ENCODE assay signal across 8 cellular contexts in genomic region chr9:129823163-129823933, GRCh38.
DNase-seq lines count a peak whose midpoint lies in the region; ATAC-seq and TF ChIP-seq lines count a peak whose summit lies in the region.

No MANE protein-coding gene starts in this region.

- TF ChIP-seq CTCF in VCaP (conservative IDR thresholded peaks at IDR 0.05), result no peak
- TF ChIP-seq CTCF in fibroblast of pulmonary artery (IDR thresholded peaks at IDR 0.05; ENCODE audit: low read length, missing control alignments), result no peak

- H3K4me1 ChIP-seq in neuron (ENCODE audit: insufficient read depth, low read length), result peaks cover 9% of the 10 kb centered on the region

- peak overlapping the region; percentile 78 for H3K4me3 ChIP-seq in fibroblast of pulmonary artery (replicated peaks; ENCODE audit: low read depth, low read length)
- H3K4me3 ChIP-seq in neuron (ENCODE audit: low read length), result peak overlapping the region; percentile 80

- H3K27ac ChIP-seq in VCaP, result peak overlapping the region; percentile 87

- H3K27me3 ChIP-seq in neuron (ENCODE audit: insufficient read depth, low read length), result no peaks in the 10 kb centered on the region

- DNase-seq in GF-D8 (lab: John Stamatoyannopoulos, UW) (peak; percentile 53), fibroblast of pulmonary artery (ENCODE audit: low read depth) (peak; percentile 37), NCI-H526 (lab: John Stamatoyannopoulos, UW) (no peak)

- peaks cover 46% of the 10 kb centered on the region for H3K36me3 ChIP-seq in neuron (ENCODE audit: insufficient read depth, low read length)

- ATAC-seq in HG03280 (IDR thresholded peaks at IDR 0.05; ENCODE audit: unreplicated experiment) (peak; percentile 3), GM21515 (IDR thresholded peaks at IDR 0.05; ENCODE audit: unreplicated experiment) (no peak), HG02840 (IDR thresholded peaks at IDR 0.05; ENCODE audit: low FRiP score, unreplicated experiment) (no peak)

- H2AFZ ChIP-seq in neuron (ENCODE audit: low read depth, low read length), result no peak overlapping the region

- no peaks in the 10 kb centered on the region for H3K9me3 ChIP-seq in neuron (ENCODE audit: low read length)

Comparison
In these comparisons a context has a peak if more than half of its experiments do, and no peak if none do; other contexts are left out.
1. DNase-seq: peak in GF-D8 (single experiment) and fibroblast of pulmonary artery (single experiment); none in NCI-H526 (0 of 2).